9 cellular contexts compared by ENCODE assay signal in genomic region chr3:123286308-123287023, GRCh38.
A peak's percentile ranks its signal among the peaks of the same experiment; 100 is the strongest.
DNase-seq lines count a peak whose midpoint lies in the region; ATAC-seq and TF ChIP-seq lines count a peak whose summit lies in the region.
"Had no signal": no experiment of that assay in that cellular context is flagged by ENCODE, and none has a peak within 500 bp of the region (broad histone marks: within the 10 kb centered on the region; RNA-seq: fewer than 3 reads in every experiment).

No MANE protein-coding gene starts in this region.

- no peak overlapping the region for H2AK5ac ChIP-seq in mesenchymal stem cell (ENCODE audit: low read length, severe bottlenecking)

- H3K4ac ChIP-seq in mesenchymal stem cell (ENCODE audit: low read depth in 1 of 2, low read length in 2 of 2) = no peak overlapping the region

- 83% methylated on average over 15 of the region's 16 CpGs for WGBS in mesenchymal stem cell

- no peaks in the 10 kb centered on the region for H3K9me3 Mint-ChIP-seq in natural killer cell
- H3K9me3 Mint-ChIP-seq in natural killer cell treated with Interleukin-12 subunit alpha and Interleukin-12 subunit beta and Interleukin-15 and Interleukin-18, amount 100 ng/mL, for 72 hours = no peaks in the 10 kb centered on the region

- no peaks in the 10 kb centered on the region for H3K36me3 ChIP-seq in mesenchymal stem cell (ENCODE audit: control insufficient read depth in 1 of 2, insufficient read depth in 2 of 2, low read depth in 1 of 2, low read length in 2 of 2)

- H3K36me3 Mint-ChIP-seq in natural killer cell = no peaks in the 10 kb centered on the region
- no peaks in the 10 kb centered on the region for H3K36me3 Mint-ChIP-seq in natural killer cell treated with Interleukin-12 subunit alpha and Interleukin-12 subunit beta and Interleukin-15 and Interleukin-18, amount 100 ng/mL, for 72 hours

- intact Hi-C loops in natural killer cell (cut with micrococcal nuclease) = no loop called here
- intact Hi-C loops in dorsolateral prefrontal cortex (cut with DNase I) = no loop called here

- H3K23ac ChIP-seq in mesenchymal stem cell (ENCODE audit: low read length in 2 of 2) = no peak overlapping the region

- no peaks in the 10 kb centered on the region for H3K9me3 ChIP-seq in mesenchymal stem cell (ENCODE audit: control insufficient read depth, low read length)

- H3K4me3 ChIP-seq in dorsolateral prefrontal cortex = no peak overlapping the region
- no peak overlapping the region for H3K4me3 ChIP-seq in mesenchymal stem cell (ENCODE audit: insufficient read depth in 1 of 2, low read depth in 1 of 2, low read length in 2 of 2)

- H3K9ac ChIP-seq in mesenchymal stem cell (ENCODE audit: low read length) = no peak overlapping the region

- H3K79me1 ChIP-seq in mesenchymal stem cell (replicated peaks; ENCODE audit: low read length, poor library complexity, severe bottlenecking) = no peaks in the 10 kb centered on the region

- ATAC-seq in natural killer cell (peak in 2 of 3 donors; percentile 34 to 67), HG03565 (IDR thresholded peaks at IDR 0.05; ENCODE audit: unreplicated experiment) (peak; percentile 53), HG03442 (IDR thresholded peaks at IDR 0.05; ENCODE audit: unreplicated experiment) (no peak)
- ATAC-seq in natural killer cell treated with Interleukin-12 subunit alpha and Interleukin-12 subunit beta and Interleukin-15 and Interleukin-18, amount 100 ng/mL, for 72 hours = no peak

- H3K14ac ChIP-seq in mesenchymal stem cell (ENCODE audit: low read length in 2 of 2) = no peak overlapping the region

- no peak overlapping the region for H2BK12ac ChIP-seq in mesenchymal stem cell (ENCODE audit: low read length in 2 of 2)

- peaks cover 0 to 5% of the 10 kb centered on the region in 2 donors for H3K4me1 Mint-ChIP-seq in natural killer cell
- H3K4me1 Mint-ChIP-seq in natural killer cell treated with Interleukin-12 subunit alpha and Interleukin-12 subunit beta and Interleukin-15 and Interleukin-18, amount 100 ng/mL, for 72 hours (ENCODE audit: low read depth in 2 of 2) = no peaks in the 10 kb centered on the region

- no peak overlapping the region for H3K18ac ChIP-seq in mesenchymal stem cell (ENCODE audit: low read depth in 1 of 2, low read length in 2 of 2)

- H4K91ac ChIP-seq in mesenchymal stem cell (ENCODE audit: low read length) = no peak overlapping the region

- no peaks in the 10 kb centered on the region for H3K4me1 ChIP-seq in mesenchymal stem cell (ENCODE audit: control insufficient read depth, insufficient read depth, low read depth, low read length)

- no peak overlapping the region for H2BK15ac ChIP-seq in mesenchymal stem cell (ENCODE audit: low read depth, poor library complexity, severe bottlenecking)

- H2BK5ac ChIP-seq in mesenchymal stem cell (ENCODE audit: low read depth, low read length, poor library complexity, severe bottlenecking) = no peak overlapping the region

- no peak overlapping the region for H2BK120ac ChIP-seq in mesenchymal stem cell (ENCODE audit: low read depth, low read length)

- DNase-seq in natural killer cell (no peak), SKM-1 (lab: John Stamatoyannopoulos, UW; ENCODE audit: unreplicated experiment) (peak; percentile 36), dorsolateral prefrontal cortex (peak in 4 of 10 donors; percentile 45 to 59 (median 56)), mesenchymal stem cell (peak; percentile 73)
- DNase-seq in natural killer cell treated with Interleukin-12 subunit alpha and Interleukin-12 subunit beta and Interleukin-15 and Interleukin-18, amount 100 ng/mL, for 72 hours (ENCODE audit: low spot score) = no peak
- no peak for DNase-seq in effector CD8-positive, alpha-beta T cell (lab: John Stamatoyannopoulos, UW)

- peak overlapping the region in 11 of 59 donors; percentile 8 to 53 (median 14) for H3K27ac ChIP-seq in dorsolateral prefrontal cortex
- H3K27ac ChIP-seq in mesenchymal stem cell (ENCODE audit: low read length, poor library complexity, severe bottlenecking) = no peak overlapping the region
- H3K27ac ChIP-seq: epithelial cell of prostate had no signal

- no peak overlapping the region for H3K27ac Mint-ChIP-seq in natural killer cell
- H3K27ac Mint-ChIP-seq in natural killer cell treated with Interleukin-12 subunit alpha and Interleukin-12 subunit beta and Interleukin-15 and Interleukin-18, amount 100 ng/mL, for 72 hours = no peak overlapping the region

- H2AFZ ChIP-seq in mesenchymal stem cell (ENCODE audit: low read depth, low read length) = no peak overlapping the region

- TF ChIP-seq CTCF in natural killer cell (IDR thresholded peaks at IDR 0.05) (peak; percentile 32), dorsolateral prefrontal cortex (IDR thresholded peaks at IDR 0.05 in 54 of 56, conservative IDR thresholded peaks at IDR 0.05 in 2 of 56; ENCODE audit: low read depth in 1 of 56, partially characterized antibody in 56 of 56) (peak in 50 of 56 donors; percentile 17 to 64 (median 50))

- no peak overlapping the region for H3K4me3 Mint-ChIP-seq in natural killer cell
- no peak overlapping the region for H3K4me3 Mint-ChIP-seq in natural killer cell treated with Interleukin-12 subunit alpha and Interleukin-12 subunit beta and Interleukin-15 and Interleukin-18, amount 100 ng/mL, for 72 hours

- H3K4me2 ChIP-seq in mesenchymal stem cell (ENCODE audit: low read length, poor library complexity, severe bottlenecking) = no peak overlapping the region

- H3K27me3 ChIP-seq in dorsolateral prefrontal cortex (no peaks in the 10 kb centered on the region), mesenchymal stem cell (ENCODE audit: control insufficient read depth in 1 of 2, insufficient read depth in 1 of 2, low read length in 2 of 2) (peaks cover 9 to 14% of the 10 kb centered on the region in 2 experiments)

- no peaks in the 10 kb centered on the region for H3K27me3 Mint-ChIP-seq in natural killer cell (ENCODE audit: low read depth in 2 of 2)
- H3K27me3 Mint-ChIP-seq in natural killer cell treated with Interleukin-12 subunit alpha and Interleukin-12 subunit beta and Interleukin-15 and Interleukin-18, amount 100 ng/mL, for 72 hours = peaks cover 0 to 2% of the 10 kb centered on the region in 2 donors

- H4K8ac ChIP-seq in mesenchymal stem cell (ENCODE audit: low read length) = no peak overlapping the region

Comparison
In these comparisons a context has a peak if more than half of its experiments do, and no peak if none do; other contexts are left out.
1. ATAC-seq: peak in natural killer cell (2 of 3) and HG03565 (single experiment); none in natural killer cell treated with Interleukin-12 subunit alpha and Interleukin-12 subunit beta and Interleukin-15 and Interleukin-18, amount 100 ng/mL, for 72 hours (0 of 2) and HG03442 (single experiment).
2. DNase-seq: peak in SKM-1 (single experiment) and mesenchymal stem cell (single experiment); none in natural killer cell (single experiment), natural killer cell treated with Interleukin-12 subunit alpha and Interleukin-12 subunit beta and Interleukin-15 and Interleukin-18, amount 100 ng/mL, for 72 hours (single experiment) and effector CD8-positive, alpha-beta T cell (single experiment).